1 cellular context compared by ENCODE assay signal in the genomic region with DNA sequence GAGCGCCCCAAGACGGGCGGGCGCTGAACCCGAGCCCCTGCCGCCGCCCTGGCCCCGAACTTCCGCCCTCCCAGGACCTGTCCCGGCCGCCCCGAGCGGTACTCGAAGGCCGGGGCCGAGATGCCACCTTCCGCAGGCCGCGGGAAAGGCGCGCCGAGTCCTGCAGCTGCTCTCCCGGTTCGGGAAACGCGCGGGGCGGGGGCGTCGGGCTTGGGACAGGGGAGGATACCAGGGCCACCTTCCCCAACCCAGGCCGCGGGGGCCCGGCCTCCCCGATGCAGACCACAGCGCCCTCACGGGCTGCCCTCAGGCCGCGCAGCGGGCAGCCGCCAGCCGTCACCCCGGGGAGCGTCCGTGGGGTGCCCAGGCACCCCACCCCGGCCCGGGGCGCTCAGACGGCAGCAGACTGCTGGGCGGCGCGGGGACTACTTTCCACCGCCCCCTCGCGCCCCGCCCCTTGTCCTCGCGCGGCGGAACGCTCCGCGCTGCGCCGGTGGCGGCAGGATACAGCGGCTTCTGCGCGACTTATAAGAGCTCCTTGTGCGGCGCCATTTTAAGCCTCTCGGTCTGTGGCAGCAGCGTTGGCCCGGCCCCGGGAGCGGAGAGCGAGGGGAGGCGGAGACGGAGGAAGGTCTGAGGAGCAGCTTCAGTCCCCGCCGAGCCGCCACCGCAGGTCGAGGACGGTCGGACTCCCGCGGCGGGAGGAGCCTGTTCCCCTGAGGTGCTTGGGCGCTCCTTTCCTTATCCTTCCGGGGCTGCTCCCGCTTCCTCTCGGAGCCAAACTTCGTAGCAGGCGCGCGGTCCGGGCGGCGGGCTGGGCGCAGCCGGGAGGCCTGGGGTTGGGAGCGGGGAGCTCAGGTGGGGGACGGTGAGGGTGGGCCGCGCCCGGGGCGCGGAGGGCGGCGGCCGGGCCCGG.
TF ChIP-seq lines count a peak whose summit lies in the region.

A gene (plus strand): TSS at position 556 of the 916 bp plus-strand sequence. CDS start 24,564 bp downstream, outside the sequence.

TF ChIP-seq in K562, 482 proteins besides CTCF, POLR2A, EP300 and RAD21 (continued from another document and continues in another):
- TF ChIP-seq, protein P1, sequence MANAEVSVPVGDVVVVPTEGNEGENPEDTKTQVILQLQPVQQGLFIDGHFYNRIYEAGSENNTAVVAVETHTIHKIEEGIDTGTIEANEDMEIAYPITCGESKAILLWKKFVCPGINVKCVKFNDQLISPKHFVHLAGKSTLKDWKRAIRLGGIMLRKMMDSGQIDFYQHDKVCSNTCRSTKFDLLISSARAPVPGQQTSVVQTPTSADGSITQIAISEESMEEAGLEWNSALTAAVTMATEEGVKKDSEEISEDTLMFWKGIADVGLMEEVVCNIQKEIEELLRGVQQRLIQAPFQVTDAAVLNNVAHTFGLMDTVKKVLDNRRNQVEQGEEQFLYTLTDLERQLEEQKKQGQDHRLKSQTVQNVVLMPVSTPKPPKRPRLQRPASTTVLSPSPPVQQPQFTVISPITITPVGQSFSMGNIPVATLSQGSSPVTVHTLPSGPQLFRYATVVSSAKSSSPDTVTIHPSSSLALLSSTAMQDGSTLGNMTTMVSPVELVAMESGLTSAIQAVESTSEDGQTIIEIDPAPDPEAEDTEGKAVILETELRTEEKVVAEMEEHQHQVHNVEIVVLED (CRISPR knock-in tag; IDR thresholded peaks at IDR 0.05): peak; percentile 90
- TF ChIP-seq NFIX (CRISPR knock-in tag; IDR thresholded peaks at IDR 0.05; ENCODE audit: low read depth): no peak
- no peak; the same call in 1 of the 2 replicates for TF ChIP-seq ZSCAN29 (IDR thresholded peaks at IDR 0.05)
- no peak for TF ChIP-seq NCOA2 (IDR thresholded peaks at IDR 0.05; ENCODE audit: partially characterized antibody in 2 of 2)
- TF ChIP-seq ZBTB8A (IDR thresholded peaks at IDR 0.05; ENCODE audit: partially characterized antibody): no peak
- TF ChIP-seq ZNF57 (CRISPR knock-in tag; IDR thresholded peaks at IDR 0.05): no peak
- TF ChIP-seq ETV1 (tag; conservative IDR thresholded peaks at IDR 0.05; ENCODE audit: low read depth): peak; percentile 54
- TF ChIP-seq ZNF140 (CRISPR knock-in tag; IDR thresholded peaks at IDR 0.05): no peak
- TF ChIP-seq, protein P2, sequence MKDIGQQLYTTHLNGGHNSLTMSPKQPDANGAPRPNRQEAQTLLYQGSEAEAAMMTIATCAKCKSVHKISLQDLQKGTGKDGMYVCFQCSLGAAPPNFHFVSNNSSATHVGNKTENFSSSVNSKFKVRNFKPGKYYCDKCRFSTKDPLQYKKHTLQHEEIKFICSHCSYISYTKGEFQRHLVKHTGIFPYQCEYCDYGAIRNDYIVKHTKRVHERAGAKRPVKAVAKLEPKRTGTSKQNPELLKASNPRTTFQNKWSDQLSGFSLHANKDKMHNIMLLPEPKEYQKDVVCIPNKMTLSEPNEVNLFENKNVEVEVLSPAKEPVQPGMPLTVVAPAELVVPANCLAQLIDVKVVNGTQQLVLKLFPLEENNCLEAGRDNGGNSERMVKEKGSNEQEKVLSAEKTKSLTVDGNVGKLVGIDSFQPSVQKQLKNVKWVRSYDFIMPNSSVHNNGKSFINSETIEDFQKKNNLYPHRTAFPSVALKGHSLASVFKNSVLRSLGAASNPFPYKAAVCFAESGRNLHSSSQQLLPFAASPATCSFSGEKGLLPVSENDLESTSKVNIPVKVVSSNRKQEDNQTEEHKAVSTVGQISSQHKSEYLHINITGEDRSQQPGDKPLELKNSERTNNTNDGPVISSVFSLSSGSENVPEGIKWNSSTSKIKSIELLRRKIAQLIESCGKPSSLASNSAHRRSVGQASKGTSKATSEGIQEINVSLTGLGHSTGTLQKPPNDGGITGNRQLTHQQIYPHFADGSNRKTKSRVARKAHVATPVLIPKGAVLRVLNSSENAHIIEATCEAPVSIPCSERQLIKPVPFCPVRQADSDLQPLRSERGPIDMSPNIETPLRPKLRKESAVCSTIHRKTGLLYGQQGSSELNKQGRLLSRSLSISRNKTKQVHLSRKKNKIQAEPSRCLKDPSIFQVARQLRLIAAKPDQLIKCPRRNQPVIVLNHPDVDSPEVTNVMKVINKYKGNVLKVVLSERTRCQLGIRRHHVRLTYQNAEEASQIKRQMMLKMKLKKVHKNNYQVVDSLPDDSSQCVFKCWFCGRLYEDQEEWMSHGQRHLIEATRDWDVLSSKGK (CRISPR knock-in tag; IDR thresholded peaks at IDR 0.05): no peak
- no peak for TF ChIP-seq MCM3 (IDR thresholded peaks at IDR 0.05)
- no peak for TF ChIP-seq STAT5B (CRISPR knock-in tag; IDR thresholded peaks at IDR 0.05)
- peak; percentile 95 for TF ChIP-seq PRPF4 (IDR thresholded peaks at IDR 0.05; ENCODE audit: insufficient read depth, low read depth, low read length, poor library complexity, severe bottlenecking)
- TF ChIP-seq TCFL5 (CRISPR knock-in tag; conservative IDR thresholded peaks at IDR 0.05): peak; percentile 80; the same call in 1 of the 2 replicates
- TF ChIP-seq ZNF431 (CRISPR knock-in tag; IDR thresholded peaks at IDR 0.05): peak; percentile 84
- no peak for TF ChIP-seq CEBPG (CRISPR knock-in tag; IDR thresholded peaks at IDR 0.05)
- no peak for TF ChIP-seq CEBPG (tag; conservative IDR thresholded peaks at IDR 0.05 in 1 of 2, IDR thresholded peaks at IDR 0.05 in 1 of 2)
- peak; percentile 90 for TF ChIP-seq TARDBP (IDR thresholded peaks at IDR 0.05)
- no peak for TF ChIP-seq CHD4 (IDR thresholded peaks at IDR 0.05; ENCODE audit: insufficient read depth, insufficient replicate concordance, low read depth, low read length, poor library complexity, severe bottlenecking)
- no peak for TF ChIP-seq SP2 (IDR thresholded peaks at IDR 0.05; ENCODE audit: extremely low read depth, low read depth, low read length, poor library complexity, severe bottlenecking)
- TF ChIP-seq, protein P3, sequence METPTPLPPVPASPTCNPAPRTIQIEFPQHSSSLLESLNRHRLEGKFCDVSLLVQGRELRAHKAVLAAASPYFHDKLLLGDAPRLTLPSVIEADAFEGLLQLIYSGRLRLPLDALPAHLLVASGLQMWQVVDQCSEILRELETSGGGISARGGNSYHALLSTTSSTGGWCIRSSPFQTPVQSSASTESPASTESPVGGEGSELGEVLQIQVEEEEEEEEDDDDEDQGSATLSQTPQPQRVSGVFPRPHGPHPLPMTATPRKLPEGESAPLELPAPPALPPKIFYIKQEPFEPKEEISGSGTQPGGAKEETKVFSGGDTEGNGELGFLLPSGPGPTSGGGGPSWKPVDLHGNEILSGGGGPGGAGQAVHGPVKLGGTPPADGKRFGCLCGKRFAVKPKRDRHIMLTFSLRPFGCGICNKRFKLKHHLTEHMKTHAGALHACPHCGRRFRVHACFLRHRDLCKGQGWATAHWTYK (CRISPR knock-in tag; IDR thresholded peaks at IDR 0.05): 0 out of 2 replicates have a peak, but pooled peaks have one; percentile 46
- no peak for TF ChIP-seq TAL1 (IDR thresholded peaks at IDR 0.05)
- TF ChIP-seq, protein P4, sequence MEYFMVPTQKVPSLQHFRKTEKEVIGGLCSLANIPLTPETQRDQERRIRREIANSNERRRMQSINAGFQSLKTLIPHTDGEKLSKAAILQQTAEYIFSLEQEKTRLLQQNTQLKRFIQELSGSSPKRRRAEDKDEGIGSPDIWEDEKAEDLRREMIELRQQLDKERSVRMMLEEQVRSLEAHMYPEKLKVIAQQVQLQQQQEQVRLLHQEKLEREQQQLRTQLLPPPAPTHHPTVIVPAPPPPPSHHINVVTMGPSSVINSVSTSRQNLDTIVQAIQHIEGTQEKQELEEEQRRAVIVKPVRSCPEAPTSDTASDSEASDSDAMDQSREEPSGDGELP (CRISPR knock-in tag; IDR thresholded peaks at IDR 0.05; ENCODE audit: borderline replicate concordance): peak; percentile 66; the same call in 1 of the 2 replicates
- TF ChIP-seq, protein P5, sequence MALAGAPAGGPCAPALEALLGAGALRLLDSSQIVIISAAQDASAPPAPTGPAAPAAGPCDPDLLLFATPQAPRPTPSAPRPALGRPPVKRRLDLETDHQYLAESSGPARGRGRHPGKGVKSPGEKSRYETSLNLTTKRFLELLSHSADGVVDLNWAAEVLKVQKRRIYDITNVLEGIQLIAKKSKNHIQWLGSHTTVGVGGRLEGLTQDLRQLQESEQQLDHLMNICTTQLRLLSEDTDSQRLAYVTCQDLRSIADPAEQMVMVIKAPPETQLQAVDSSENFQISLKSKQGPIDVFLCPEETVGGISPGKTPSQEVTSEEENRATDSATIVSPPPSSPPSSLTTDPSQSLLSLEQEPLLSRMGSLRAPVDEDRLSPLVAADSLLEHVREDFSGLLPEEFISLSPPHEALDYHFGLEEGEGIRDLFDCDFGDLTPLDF (CRISPR knock-in tag; IDR thresholded peaks at IDR 0.05): peak; percentile 89
- TF ChIP-seq, protein P6, sequence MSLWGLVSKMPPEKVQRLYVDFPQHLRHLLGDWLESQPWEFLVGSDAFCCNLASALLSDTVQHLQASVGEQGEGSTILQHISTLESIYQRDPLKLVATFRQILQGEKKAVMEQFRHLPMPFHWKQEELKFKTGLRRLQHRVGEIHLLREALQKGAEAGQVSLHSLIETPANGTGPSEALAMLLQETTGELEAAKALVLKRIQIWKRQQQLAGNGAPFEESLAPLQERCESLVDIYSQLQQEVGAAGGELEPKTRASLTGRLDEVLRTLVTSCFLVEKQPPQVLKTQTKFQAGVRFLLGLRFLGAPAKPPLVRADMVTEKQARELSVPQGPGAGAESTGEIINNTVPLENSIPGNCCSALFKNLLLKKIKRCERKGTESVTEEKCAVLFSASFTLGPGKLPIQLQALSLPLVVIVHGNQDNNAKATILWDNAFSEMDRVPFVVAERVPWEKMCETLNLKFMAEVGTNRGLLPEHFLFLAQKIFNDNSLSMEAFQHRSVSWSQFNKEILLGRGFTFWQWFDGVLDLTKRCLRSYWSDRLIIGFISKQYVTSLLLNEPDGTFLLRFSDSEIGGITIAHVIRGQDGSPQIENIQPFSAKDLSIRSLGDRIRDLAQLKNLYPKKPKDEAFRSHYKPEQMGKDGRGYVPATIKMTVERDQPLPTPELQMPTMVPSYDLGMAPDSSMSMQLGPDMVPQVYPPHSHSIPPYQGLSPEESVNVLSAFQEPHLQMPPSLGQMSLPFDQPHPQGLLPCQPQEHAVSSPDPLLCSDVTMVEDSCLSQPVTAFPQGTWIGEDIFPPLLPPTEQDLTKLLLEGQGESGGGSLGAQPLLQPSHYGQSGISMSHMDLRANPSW (CRISPR knock-in tag; IDR thresholded peaks at IDR 0.05): peak; percentile 76; the same call in 1 of the 2 replicates
- TF ChIP-seq FOSL1 (tag; conservative IDR thresholded peaks at IDR 0.05): peak; percentile 34; the same call in 1 of the 2 replicates
- TF ChIP-seq ZNF197 (CRISPR knock-in tag; IDR thresholded peaks at IDR 0.05; ENCODE audit: low read depth): no peak
- TF ChIP-seq ZNF444 (CRISPR knock-in tag; IDR thresholded peaks at IDR 0.05): no peak
- TF ChIP-seq, protein P7, sequence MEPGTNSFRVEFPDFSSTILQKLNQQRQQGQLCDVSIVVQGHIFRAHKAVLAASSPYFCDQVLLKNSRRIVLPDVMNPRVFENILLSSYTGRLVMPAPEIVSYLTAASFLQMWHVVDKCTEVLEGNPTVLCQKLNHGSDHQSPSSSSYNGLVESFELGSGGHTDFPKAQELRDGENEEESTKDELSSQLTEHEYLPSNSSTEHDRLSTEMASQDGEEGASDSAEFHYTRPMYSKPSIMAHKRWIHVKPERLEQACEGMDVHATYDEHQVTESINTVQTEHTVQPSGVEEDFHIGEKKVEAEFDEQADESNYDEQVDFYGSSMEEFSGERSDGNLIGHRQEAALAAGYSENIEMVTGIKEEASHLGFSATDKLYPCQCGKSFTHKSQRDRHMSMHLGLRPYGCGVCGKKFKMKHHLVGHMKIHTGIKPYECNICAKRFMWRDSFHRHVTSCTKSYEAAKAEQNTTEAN (CRISPR knock-in tag; IDR thresholded peaks at IDR 0.05): no peak
- TF ChIP-seq, protein P8, sequence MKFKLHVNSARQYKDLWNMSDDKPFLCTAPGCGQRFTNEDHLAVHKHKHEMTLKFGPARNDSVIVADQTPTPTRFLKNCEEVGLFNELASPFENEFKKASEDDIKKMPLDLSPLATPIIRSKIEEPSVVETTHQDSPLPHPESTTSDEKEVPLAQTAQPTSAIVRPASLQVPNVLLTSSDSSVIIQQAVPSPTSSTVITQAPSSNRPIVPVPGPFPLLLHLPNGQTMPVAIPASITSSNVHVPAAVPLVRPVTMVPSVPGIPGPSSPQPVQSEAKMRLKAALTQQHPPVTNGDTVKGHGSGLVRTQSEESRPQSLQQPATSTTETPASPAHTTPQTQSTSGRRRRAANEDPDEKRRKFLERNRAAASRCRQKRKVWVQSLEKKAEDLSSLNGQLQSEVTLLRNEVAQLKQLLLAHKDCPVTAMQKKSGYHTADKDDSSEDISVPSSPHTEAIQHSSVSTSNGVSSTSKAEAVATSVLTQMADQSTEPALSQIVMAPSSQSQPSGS (CRISPR knock-in tag; IDR thresholded peaks at IDR 0.05): no peak
- TF ChIP-seq SRSF1 (IDR thresholded peaks at IDR 0.05; ENCODE audit: low read depth, low read length): peak; percentile 89; the same call in 1 of the 2 replicates
- no peak for TF ChIP-seq ZNF696 (CRISPR knock-in tag; conservative IDR thresholded peaks at IDR 0.05)
- TF ChIP-seq PCBP1 (IDR thresholded peaks at IDR 0.05; ENCODE audit: low read depth, low read length, poor library complexity, severe bottlenecking): peak; percentile 100
- TF ChIP-seq, protein P9, sequence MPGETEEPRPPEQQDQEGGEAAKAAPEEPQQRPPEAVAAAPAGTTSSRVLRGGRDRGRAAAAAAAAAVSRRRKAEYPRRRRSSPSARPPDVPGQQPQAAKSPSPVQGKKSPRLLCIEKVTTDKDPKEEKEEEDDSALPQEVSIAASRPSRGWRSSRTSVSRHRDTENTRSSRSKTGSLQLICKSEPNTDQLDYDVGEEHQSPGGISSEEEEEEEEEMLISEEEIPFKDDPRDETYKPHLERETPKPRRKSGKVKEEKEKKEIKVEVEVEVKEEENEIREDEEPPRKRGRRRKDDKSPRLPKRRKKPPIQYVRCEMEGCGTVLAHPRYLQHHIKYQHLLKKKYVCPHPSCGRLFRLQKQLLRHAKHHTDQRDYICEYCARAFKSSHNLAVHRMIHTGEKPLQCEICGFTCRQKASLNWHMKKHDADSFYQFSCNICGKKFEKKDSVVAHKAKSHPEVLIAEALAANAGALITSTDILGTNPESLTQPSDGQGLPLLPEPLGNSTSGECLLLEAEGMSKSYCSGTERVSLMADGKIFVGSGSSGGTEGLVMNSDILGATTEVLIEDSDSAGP (CRISPR knock-in tag; IDR thresholded peaks at IDR 0.05): 0 out of 2 replicates have a peak, but pooled peaks have one; percentile 30
- TF ChIP-seq ZNF347 (CRISPR knock-in tag; IDR thresholded peaks at IDR 0.05; ENCODE audit: low read depth): no peak
- TF ChIP-seq, protein P10, sequence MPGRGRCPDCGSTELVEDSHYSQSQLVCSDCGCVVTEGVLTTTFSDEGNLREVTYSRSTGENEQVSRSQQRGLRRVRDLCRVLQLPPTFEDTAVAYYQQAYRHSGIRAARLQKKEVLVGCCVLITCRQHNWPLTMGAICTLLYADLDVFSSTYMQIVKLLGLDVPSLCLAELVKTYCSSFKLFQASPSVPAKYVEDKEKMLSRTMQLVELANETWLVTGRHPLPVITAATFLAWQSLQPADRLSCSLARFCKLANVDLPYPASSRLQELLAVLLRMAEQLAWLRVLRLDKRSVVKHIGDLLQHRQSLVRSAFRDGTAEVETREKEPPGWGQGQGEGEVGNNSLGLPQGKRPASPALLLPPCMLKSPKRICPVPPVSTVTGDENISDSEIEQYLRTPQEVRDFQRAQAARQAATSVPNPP (IDR thresholded peaks at IDR 0.05; ENCODE audit: borderline replicate concordance, insufficient read depth, insufficient read length): no peak
- no peak for TF ChIP-seq SMARCB1 (IDR thresholded peaks at IDR 0.05; ENCODE audit: insufficient read length, low read depth)
- no peak for TF ChIP-seq POLR3A (IDR thresholded peaks at IDR 0.05; ENCODE audit: borderline replicate concordance, extremely low read depth, insufficient read depth, insufficient read length)
- no peak for TF ChIP-seq NR2F6 (CRISPR knock-in tag; IDR thresholded peaks at IDR 0.05)
- TF ChIP-seq HCFC1 (IDR thresholded peaks at IDR 0.05; ENCODE audit: low read depth, low read length): peak; percentile 72
- no peak; the same call in 1 of the 2 replicates for TF ChIP-seq ZNF76 (CRISPR knock-in tag; IDR thresholded peaks at IDR 0.05; ENCODE audit: borderline replicate concordance)
- TF ChIP-seq BCOR (IDR thresholded peaks at IDR 0.05): peak; percentile 87
- TF ChIP-seq HDAC8 (tag; IDR thresholded peaks at IDR 0.05): peak; percentile 61; the same call in 1 of the 2 replicates
